8 cellular contexts compared by ENCODE assay signal in the genomic region with DNA sequence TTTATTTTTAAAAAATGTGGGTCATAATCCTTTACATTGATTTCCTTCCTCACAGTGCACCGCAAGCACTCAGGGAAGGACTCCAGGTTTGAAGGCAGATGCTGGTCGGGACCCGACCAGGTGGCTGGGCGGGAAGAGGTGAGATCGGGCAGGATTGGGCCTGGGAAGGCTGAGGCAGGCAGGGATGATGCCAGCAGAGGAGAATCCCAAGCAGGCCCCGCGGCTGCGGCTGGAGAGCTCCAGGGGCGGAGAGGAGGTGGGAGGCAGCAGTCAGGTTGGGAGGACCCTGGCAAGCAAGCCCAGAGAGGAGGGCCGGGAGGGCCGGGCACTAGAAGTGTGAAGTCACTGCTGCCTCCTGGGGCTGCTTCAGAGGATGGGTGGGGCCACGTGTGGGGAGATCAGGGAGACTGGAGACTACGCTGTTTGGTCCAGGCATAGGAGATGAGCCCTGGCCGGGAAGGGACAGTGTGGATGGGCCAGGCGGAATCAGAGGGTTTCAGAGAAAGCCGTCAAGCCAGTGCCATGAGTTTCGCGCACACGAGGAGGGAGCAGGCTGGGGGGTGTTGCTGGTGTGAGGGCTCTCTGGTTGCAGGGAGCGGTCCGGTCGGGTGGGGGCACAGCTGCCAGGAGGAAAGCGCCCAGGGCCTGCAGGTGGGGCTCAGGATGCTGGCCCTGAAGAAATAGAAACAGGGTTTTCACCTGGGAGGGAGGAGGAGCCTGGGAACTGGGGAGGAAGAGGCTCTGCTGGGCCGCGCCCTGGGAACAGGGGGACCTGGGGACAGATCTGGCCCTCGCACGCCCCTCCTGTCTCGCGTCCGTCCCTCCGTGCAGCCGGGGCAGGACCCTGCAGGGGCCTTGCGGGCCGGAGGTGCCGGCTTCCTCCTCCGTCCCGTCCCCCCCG. TPM values are rescaled to one million over a fixed set of nuclear protein-coding genes. Genes with fewer than 3 reads are reported as not detected.
DNase-seq lines count a peak whose midpoint lies in the region; ATAC-seq, FAIRE-seq and TF ChIP-seq lines count a peak whose summit lies in the region.

No MANE protein-coding gene starts in this region.

- peak in 2 of 4 donors; percentile 5 for ATAC-seq in right lobe of liver
- ATAC-seq in GM18909 (IDR thresholded peaks at IDR 0.05; ENCODE audit: poor library complexity, unreplicated experiment), result no peak
- no peak for ATAC-seq in HG03095 (IDR thresholded peaks at IDR 0.05; ENCODE audit: unreplicated experiment)

- peaks cover 13% of the 10 kb centered on the region for H3K4me1 Mint-ChIP-seq in activated T-cell treated with anti-CD3 and anti-CD28 coated beads, Interleukin-2, amount 50 U/mL, for 24 hours (ENCODE audit: low read depth)

- intact Hi-C loops in mammary epithelial cell (cut with micrococcal nuclease), result loop anchor here (2.0 to 10.0 kb wide), 3 partner anchors 39 to 469 kb away; no protein-coding TSS in a partner anchor
- intact Hi-C loops in right lobe of liver (cut with DNase I), result loop anchor here in 1 of 2 donors (10.0 kb wide), 1 partner anchor 69 kb away; no protein-coding TSS in a partner anchor
- intact Hi-C loops in transverse colon (cut with DNase I; ENCODE audit: low total_unique reads), result no loop called here

- peak overlapping the region; percentile 82 for H2AFZ ChIP-seq in mammary epithelial cell (ENCODE audit: low read depth, low read length)

- no peak for FAIRE-seq in GM19239 (lab: Jason Lieb, UNC)

- H3K79me2 ChIP-seq in mammary epithelial cell (ENCODE audit: insufficient read depth, low read length), result peaks cover 18% of the 10 kb centered on the region

- in situ Hi-C loops in mammary epithelial cell (cut with MboI; ENCODE audit: low sequenced_read_pairs in 2 of 2), result no loop called here
- in situ Hi-C loops in transverse colon (cut with MboI; ENCODE audit: low pct_ligation_motif_present in 1 of 4, low pct_unique_long_range_greater_than_20kb in 1 of 4, low sequenced_read_pairs in 3 of 4), result no loop called here

- H3K27me3 ChIP-seq in mammary epithelial cell (ENCODE audit: insufficient read depth, low read length) (no peaks in the 10 kb centered on the region), right lobe of liver (no peaks in the 10 kb centered on the region), transverse colon (peaks cover 59% of the 10 kb centered on the region)

- DNase-seq in activated T-cell treated with anti-CD3 and anti-CD28 coated beads, Interleukin-2, amount 50 U/mL, for 24 hours, result no peak
- no peak for DNase-seq in activated T-cell treated with anti-CD3 and anti-CD28 coated beads, Interleukin-2, amount 50 U/mL, for 1 hour
- DNase-seq in mammary epithelial cell, result peak; percentile 64
- peak in 2 of 3 donors; percentile 35 to 55 for DNase-seq in right lobe of liver
- DNase-seq in transverse colon, result peak; percentile 25
- DNase-seq in GM19239 (ENCODE audit: insufficient read length, low spot score), result no peak

- H3K36me3 Mint-ChIP-seq in activated T-cell treated with anti-CD3 and anti-CD28 coated beads, Interleukin-2, amount 50 U/mL, for 24 hours (ENCODE audit: low read depth), result no peaks in the 10 kb centered on the region

- H4K20me1 ChIP-seq in mammary epithelial cell (ENCODE audit: insufficient read depth, low read length), result no peaks in the 10 kb centered on the region

- no peak for TF ChIP-seq CTCF in mammary epithelial cell (conservative IDR thresholded peaks at IDR 0.05 in 1 of 2, IDR thresholded peaks at IDR 0.05 in 1 of 2; ENCODE audit: extremely low read depth in 1 of 2, insufficient read depth in 1 of 2, low read depth in 1 of 2, low read length in 2 of 2)
- TF ChIP-seq CTCF in right lobe of liver (IDR thresholded peaks at IDR 0.05), result no peak
- no peak for TF ChIP-seq CTCF in transverse colon (IDR thresholded peaks at IDR 0.05)

- dilution Hi-C loops in mammary epithelial cell (cut with HindIII; ENCODE audit: low sequenced_read_pairs), result loop anchor here (5.0 kb wide), 1 partner anchor 58 kb away; no protein-coding TSS in a partner anchor

- no peak overlapping the region for H3K27ac Mint-ChIP-seq in activated T-cell treated with anti-CD3 and anti-CD28 coated beads, Interleukin-2, amount 50 U/mL, for 24 hours

- TF ChIP-seq EP300 in transverse colon (IDR thresholded peaks at IDR 0.05; ENCODE audit: low read depth), result no peak

- BruUV-seq in mammary epithelial cell (replicated peaks; lab: Mats Ljungman, UMichigan), result no TSS peak

- H3K4me3 Mint-ChIP-seq in activated T-cell treated with anti-CD3 and anti-CD28 coated beads, Interleukin-2, amount 50 U/mL, for 24 hours, result peak overlapping the region; percentile 75

- no peak overlapping the region for H3K9ac ChIP-seq in mammary epithelial cell (ENCODE audit: insufficient read depth, low read length)

- H3K9me3 Mint-ChIP-seq in activated T-cell treated with anti-CD3 and anti-CD28 coated beads, Interleukin-2, amount 50 U/mL, for 24 hours, result peaks cover 11% of the 10 kb centered on the region

- H3K4me3 ChIP-seq in mammary epithelial cell (replicated peaks in 1 of 3; ENCODE audit: insufficient read depth in 1 of 3, low read depth in 2 of 3, low read length in 3 of 3) (peak overlapping the region; percentile 21 to 50 (median 34)), right lobe of liver (peak overlapping the region; percentile 25 to 60 (median 33)), transverse colon (peak overlapping the region; percentile 3 to 42 (median 34))

- TF ChIP-seq POLR2A in right lobe of liver (IDR thresholded peaks at IDR 0.05) (no peak), transverse colon (IDR thresholded peaks at IDR 0.05) (no peak)

- H3K27ac ChIP-seq in mammary epithelial cell (ENCODE audit: insufficient read depth, low read depth, low read length), result peak overlapping the region; percentile 23
- H3K27ac ChIP-seq in right lobe of liver, result no peak overlapping the region
- peak overlapping the region; percentile 27 to 64 (median 56) for H3K27ac ChIP-seq in transverse colon

- H3K4me2 ChIP-seq in mammary epithelial cell (ENCODE audit: insufficient read depth, low read depth, low read length), result peak overlapping the region; percentile 91

- H3K27me3 Mint-ChIP-seq in activated T-cell treated with anti-CD3 and anti-CD28 coated beads, Interleukin-2, amount 50 U/mL, for 24 hours, result peaks cover 73% of the 10 kb centered on the region

- CTCF ChIA-PET in mammary epithelial cell (lab: Charles Lee; ENCODE audit: low non-redundant PET), result interaction anchor here (0.6 kb wide), 1 partner anchor 117 kb away, joined by 4 read pairs; the partner anchor contains the start of gene POFUT2

- 3% methylated on average over 21 of the region's 38 CpGs for WGBS in mammary epithelial cell (ENCODE audit: low coverage, missing lambda C conversion rate)
- 52% methylated on average over 15 of the region's 38 CpGs for WGBS in right lobe of liver (ENCODE audit: insufficient coverage, low coverage, low lambda C conversion rate, missing lambda C conversion rate)
- 15 to 20% methylated on average over 7 to 27 of the region's 38 CpGs for WGBS in transverse colon (ENCODE audit: low coverage in 1 of 2), 2 donors

- H3K36me3 ChIP-seq in mammary epithelial cell (ENCODE audit: insufficient read depth, low read length) (no peaks in the 10 kb centered on the region), right lobe of liver (no peaks in the 10 kb centered on the region), transverse colon (no peaks in the 10 kb centered on the region)

- H3K9me3 ChIP-seq in mammary epithelial cell (replicated peaks; ENCODE audit: insufficient read depth, low read length), result peaks cover 11% of the 10 kb centered on the region
- no peaks in the 10 kb centered on the region for H3K9me3 ChIP-seq in right lobe of liver
- H3K9me3 ChIP-seq in transverse colon, result peaks cover 0 to 3% of the 10 kb centered on the region in 2 donors

- H3K4me1 ChIP-seq in mammary epithelial cell (ENCODE audit: insufficient read depth, low read length) (peaks cover 47% of the 10 kb centered on the region), right lobe of liver (peaks cover 0 to 9% (median 2%) of the 10 kb centered on the region in 4 donors), transverse colon (peaks cover 6 to 17% (median 11%) of the 10 kb centered on the region in 4 donors)

RNA-seq across cellular contexts. Expression of gene COL18A1, which starts 0.9 kb away (rescaled TPM):
- total RNA-seq in mammary epithelial cell (10 to 100 TPM; 45.6 to 79.7 TPM), right lobe of liver (100 to 1,000 TPM; 261 to 487 (median 297) TPM), transverse colon (100 to 1,000 TPM in 1 of 4 donors, 10 to 100 TPM in 3; 19.3 to 121 (median 23.3) TPM)
- polyA plus RNA-seq in mammary epithelial cell, result 27.3 TPM
- polyA minus RNA-seq in mammary epithelial cell, result 7.5 TPM

Comparison
In these comparisons a context has a peak if more than half of its experiments do, and no peak if none do; other contexts are left out.
1. DNase-seq: peak in mammary epithelial cell (single experiment), right lobe of liver (2 of 3) and transverse colon (single experiment); none in activated T-cell treated with anti-CD3 and anti-CD28 coated beads, Interleukin-2, amount 50 U/mL, for 24 hours (single experiment), activated T-cell treated with anti-CD3 and anti-CD28 coated beads, Interleukin-2, amount 50 U/mL, for 1 hour (single experiment) and GM19239 (single experiment).
2. H3K27ac ChIP-seq: peak in mammary epithelial cell (single experiment) and transverse colon (4 of 4); none in right lobe of liver (0 of 3).
3. Peak in every context shown above with its lines, with median percentiles within 50 percentile points of each other: H3K4me3 ChIP-seq.